In the genomic region with DNA sequence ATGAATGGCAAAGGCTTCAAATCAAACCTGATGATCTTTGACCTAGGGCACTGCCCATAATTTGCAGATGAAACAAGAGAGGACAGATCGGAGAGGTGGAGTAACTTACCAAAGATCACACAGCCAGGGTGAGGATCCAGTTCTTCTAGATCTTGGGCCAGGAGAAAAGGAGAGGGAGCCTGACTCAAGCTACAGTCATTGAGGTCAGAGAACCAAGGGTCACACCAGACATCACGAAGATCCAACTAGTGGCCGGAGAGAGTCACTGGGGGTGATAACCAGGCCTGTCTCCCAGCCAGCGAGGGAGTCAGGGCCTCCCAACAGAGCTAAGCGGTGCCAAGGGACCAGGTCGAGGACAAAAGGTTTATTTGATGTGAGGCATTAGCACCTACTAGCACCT, we compare ENCODE assay signal across 20 cellular contexts.
A peak's percentile ranks its signal among the peaks of the same experiment; 100 is the strongest.
DNase-seq lines count a peak whose midpoint lies in the region; ATAC-seq and TF ChIP-seq lines count a peak whose summit lies in the region.
"Had no signal": no experiment of that assay in that cellular context is flagged by ENCODE, and none has a peak within 500 bp of the region (broad histone marks: within the 10 kb centered on the region; RNA-seq: fewer than 3 reads in every experiment).

No MANE protein-coding gene starts in this region.

- no peak overlapping the region for H3K4me2 ChIP-seq in GM23338

- H3K4me3 Mint-ChIP-seq in GM23338: no peak overlapping the region
- H3K4me3 Mint-ChIP-seq: activated T-cell treated with anti-CD3 and anti-CD28 coated beads, Interleukin-2, amount 50 U/mL, for 4 hours; CD8-positive, alpha-beta memory T cell; stimulated activated naive CD8-positive, alpha-beta T cell treated with anti-CD3 and anti-CD28 coated beads, Interleukin-15, amount 100 ng/mL, for 72 hours; T-cell had no signal

- H4K20me1 ChIP-seq in GM23338 (replicated peaks; ENCODE audit: insufficient read depth): no peaks in the 10 kb centered on the region

- no peak overlapping the region for H3K27ac ChIP-seq in GM23338 (ENCODE audit: low read depth)
- peak overlapping the region; percentile 36 for H3K27ac ChIP-seq in VCaP
- H3K27ac ChIP-seq: esophagus muscularis mucosa had no signal

- H3K9me2 ChIP-seq in GM23338 (ENCODE audit: insufficient read depth): no peaks in the 10 kb centered on the region; the same call in 1 of the 2 replicates

- H3K36me3 ChIP-seq in GM23338 (ENCODE audit: insufficient read depth): no peaks in the 10 kb centered on the region
- H3K36me3 ChIP-seq: breast epithelium, esophagus muscularis mucosa had no signal

- 0 out of 2 replicates have a peak overlapping the region, but pooled peaks have one; percentile 38 for H2AFZ ChIP-seq in GM23338

- ATAC-seq in GM23338 (peak; percentile 52; the same call in 2 of the 3 replicates), HG02588 (IDR thresholded peaks at IDR 0.05; ENCODE audit: unreplicated experiment) (no peak), GM21786 (IDR thresholded peaks at IDR 0.05; ENCODE audit: unreplicated experiment) (no peak)
- ATAC-seq: activated T-cell treated with anti-CD3 and anti-CD28 coated beads, Interleukin-2, amount 50 U/mL, for 4 hours; right cardiac atrium; stimulated activated naive CD8-positive, alpha-beta T cell treated with anti-CD3 and anti-CD28 coated beads, Interleukin-15, amount 100 ng/mL, for 72 hours; T-cell had no signal

- H3K4me3 ChIP-seq in GM23338: no peak overlapping the region
- H3K4me3 ChIP-seq in foreskin fibroblast (ENCODE audit: low read depth in 1 of 2, low read length in 2 of 2): no peak overlapping the region
- H3K4me3 ChIP-seq: breast epithelium, esophagus muscularis mucosa had no signal

- no peaks in the 10 kb centered on the region for H3K79me2 ChIP-seq in GM23338 (replicated peaks; ENCODE audit: insufficient read depth)

- DNase-seq in AG20443 (ENCODE audit: low spot score) (peak; percentile 34), GM23338 (ENCODE audit: low spot score) (no peak), foreskin fibroblast (peak; percentile 48 to 56), NCI-H524 treated with DMSO at 0.1 percent for 48 hours (lab: John Stamatoyannopoulos, UW) (no peak)
- no peak for DNase-seq in stimulated activated CD4-positive, alpha-beta T cell treated with anti-CD3 and anti-CD28 coated beads, Interleukin-4, amount 100 ng/mL, for 24 hours
- DNase-seq: activated T-cell treated with anti-CD3 and anti-CD28 coated beads, Interleukin-2, amount 50 U/mL, for 4 hours; CD8-positive, alpha-beta memory T cell; DMS79 treated with DMSO at 0.1 percent for 48 hours; glutamatergic neuron; Karpas-422; NCI-H1105 treated with DMSO at 0.1 percent for 48 hours; NCI-H2171; right cardiac atrium; stimulated activated naive CD8-positive, alpha-beta T cell treated with anti-CD3 and anti-CD28 coated beads, Interleukin-15, amount 100 ng/mL, for 72 hours; T-cell had no signal

- peaks cover 1% of the 10 kb centered on the region for H3K4me1 ChIP-seq in GM23338 (ENCODE audit: insufficient read depth)
- H3K4me1 ChIP-seq: breast epithelium had no signal

- H3K9me3 Mint-ChIP-seq in GM23338: peaks cover 6% of the 10 kb centered on the region; the same call in 2 of the 3 replicates
- H3K9me3 Mint-ChIP-seq: activated T-cell treated with anti-CD3 and anti-CD28 coated beads, Interleukin-2, amount 50 U/mL, for 4 hours; stimulated activated naive CD8-positive, alpha-beta T cell treated with anti-CD3 and anti-CD28 coated beads, Interleukin-15, amount 100 ng/mL, for 72 hours; T-cell had no signal

- no peak overlapping the region for H3K27ac Mint-ChIP-seq in GM23338
- H3K27ac Mint-ChIP-seq: T-cell had no signal

- no peaks in the 10 kb centered on the region for H3F3A ChIP-seq in GM23338 (replicated peaks; ENCODE audit: low read depth)

- peaks cover 4% of the 10 kb centered on the region for H3K27me3 Mint-ChIP-seq in GM23338 (ENCODE audit: insufficient read depth, low read depth, poor library complexity)

- no peaks in the 10 kb centered on the region for H3K27me3 ChIP-seq in GM23338 (ENCODE audit: insufficient read depth)
- H3K27me3 ChIP-seq: breast epithelium had no signal

- 0 out of 4 replicates have a peak, but pooled peaks of 1 of the 2 experiments have one; percentile 7 for TF ChIP-seq CTCF in GM23338 (conservative IDR thresholded peaks at IDR 0.05; ENCODE audit: low read depth in 2 of 2)
- TF ChIP-seq CTCF in VCaP (conservative IDR thresholded peaks at IDR 0.05): no peak; the same call in 1 of the 2 replicates
- TF ChIP-seq CTCF in foreskin fibroblast (IDR thresholded peaks at IDR 0.05; ENCODE audit: low read depth, low read length): no peak

- H3K4me1 Mint-ChIP-seq in GM23338: peaks cover 5% of the 10 kb centered on the region
- H3K4me1 Mint-ChIP-seq: CD8-positive, alpha-beta memory T cell; stimulated activated naive CD8-positive, alpha-beta T cell treated with anti-CD3 and anti-CD28 coated beads, Interleukin-15, amount 100 ng/mL, for 72 hours; T-cell had no signal

- no peaks in the 10 kb centered on the region for H3K36me3 Mint-ChIP-seq in GM23338 (ENCODE audit: low read depth)
- H3K36me3 Mint-ChIP-seq: CD8-positive, alpha-beta memory T cell; T-cell had no signal

TF ChIP-seq in GM23338, 12 proteins besides CTCF, POLR2A, EP300 and RAD21 (continues in another document):
- TF ChIP-seq POLR2AphosphoS5 (IDR thresholded peaks at IDR 0.05; ENCODE audit: low read depth): no peak
- TF ChIP-seq EZH2phosphoT487 (IDR thresholded peaks at IDR 0.05; ENCODE audit: unreplicated experiment): no peak
- TF ChIP-seq STAT1 (IDR thresholded peaks at IDR 0.05; ENCODE audit: unreplicated experiment): no peak
- no peak for TF ChIP-seq JUNB (IDR thresholded peaks at IDR 0.05; ENCODE audit: unreplicated experiment)
- TF ChIP-seq NANOG (IDR thresholded peaks at IDR 0.05; ENCODE audit: borderline replicate concordance): no peak
- TF ChIP-seq, protein P1, sequence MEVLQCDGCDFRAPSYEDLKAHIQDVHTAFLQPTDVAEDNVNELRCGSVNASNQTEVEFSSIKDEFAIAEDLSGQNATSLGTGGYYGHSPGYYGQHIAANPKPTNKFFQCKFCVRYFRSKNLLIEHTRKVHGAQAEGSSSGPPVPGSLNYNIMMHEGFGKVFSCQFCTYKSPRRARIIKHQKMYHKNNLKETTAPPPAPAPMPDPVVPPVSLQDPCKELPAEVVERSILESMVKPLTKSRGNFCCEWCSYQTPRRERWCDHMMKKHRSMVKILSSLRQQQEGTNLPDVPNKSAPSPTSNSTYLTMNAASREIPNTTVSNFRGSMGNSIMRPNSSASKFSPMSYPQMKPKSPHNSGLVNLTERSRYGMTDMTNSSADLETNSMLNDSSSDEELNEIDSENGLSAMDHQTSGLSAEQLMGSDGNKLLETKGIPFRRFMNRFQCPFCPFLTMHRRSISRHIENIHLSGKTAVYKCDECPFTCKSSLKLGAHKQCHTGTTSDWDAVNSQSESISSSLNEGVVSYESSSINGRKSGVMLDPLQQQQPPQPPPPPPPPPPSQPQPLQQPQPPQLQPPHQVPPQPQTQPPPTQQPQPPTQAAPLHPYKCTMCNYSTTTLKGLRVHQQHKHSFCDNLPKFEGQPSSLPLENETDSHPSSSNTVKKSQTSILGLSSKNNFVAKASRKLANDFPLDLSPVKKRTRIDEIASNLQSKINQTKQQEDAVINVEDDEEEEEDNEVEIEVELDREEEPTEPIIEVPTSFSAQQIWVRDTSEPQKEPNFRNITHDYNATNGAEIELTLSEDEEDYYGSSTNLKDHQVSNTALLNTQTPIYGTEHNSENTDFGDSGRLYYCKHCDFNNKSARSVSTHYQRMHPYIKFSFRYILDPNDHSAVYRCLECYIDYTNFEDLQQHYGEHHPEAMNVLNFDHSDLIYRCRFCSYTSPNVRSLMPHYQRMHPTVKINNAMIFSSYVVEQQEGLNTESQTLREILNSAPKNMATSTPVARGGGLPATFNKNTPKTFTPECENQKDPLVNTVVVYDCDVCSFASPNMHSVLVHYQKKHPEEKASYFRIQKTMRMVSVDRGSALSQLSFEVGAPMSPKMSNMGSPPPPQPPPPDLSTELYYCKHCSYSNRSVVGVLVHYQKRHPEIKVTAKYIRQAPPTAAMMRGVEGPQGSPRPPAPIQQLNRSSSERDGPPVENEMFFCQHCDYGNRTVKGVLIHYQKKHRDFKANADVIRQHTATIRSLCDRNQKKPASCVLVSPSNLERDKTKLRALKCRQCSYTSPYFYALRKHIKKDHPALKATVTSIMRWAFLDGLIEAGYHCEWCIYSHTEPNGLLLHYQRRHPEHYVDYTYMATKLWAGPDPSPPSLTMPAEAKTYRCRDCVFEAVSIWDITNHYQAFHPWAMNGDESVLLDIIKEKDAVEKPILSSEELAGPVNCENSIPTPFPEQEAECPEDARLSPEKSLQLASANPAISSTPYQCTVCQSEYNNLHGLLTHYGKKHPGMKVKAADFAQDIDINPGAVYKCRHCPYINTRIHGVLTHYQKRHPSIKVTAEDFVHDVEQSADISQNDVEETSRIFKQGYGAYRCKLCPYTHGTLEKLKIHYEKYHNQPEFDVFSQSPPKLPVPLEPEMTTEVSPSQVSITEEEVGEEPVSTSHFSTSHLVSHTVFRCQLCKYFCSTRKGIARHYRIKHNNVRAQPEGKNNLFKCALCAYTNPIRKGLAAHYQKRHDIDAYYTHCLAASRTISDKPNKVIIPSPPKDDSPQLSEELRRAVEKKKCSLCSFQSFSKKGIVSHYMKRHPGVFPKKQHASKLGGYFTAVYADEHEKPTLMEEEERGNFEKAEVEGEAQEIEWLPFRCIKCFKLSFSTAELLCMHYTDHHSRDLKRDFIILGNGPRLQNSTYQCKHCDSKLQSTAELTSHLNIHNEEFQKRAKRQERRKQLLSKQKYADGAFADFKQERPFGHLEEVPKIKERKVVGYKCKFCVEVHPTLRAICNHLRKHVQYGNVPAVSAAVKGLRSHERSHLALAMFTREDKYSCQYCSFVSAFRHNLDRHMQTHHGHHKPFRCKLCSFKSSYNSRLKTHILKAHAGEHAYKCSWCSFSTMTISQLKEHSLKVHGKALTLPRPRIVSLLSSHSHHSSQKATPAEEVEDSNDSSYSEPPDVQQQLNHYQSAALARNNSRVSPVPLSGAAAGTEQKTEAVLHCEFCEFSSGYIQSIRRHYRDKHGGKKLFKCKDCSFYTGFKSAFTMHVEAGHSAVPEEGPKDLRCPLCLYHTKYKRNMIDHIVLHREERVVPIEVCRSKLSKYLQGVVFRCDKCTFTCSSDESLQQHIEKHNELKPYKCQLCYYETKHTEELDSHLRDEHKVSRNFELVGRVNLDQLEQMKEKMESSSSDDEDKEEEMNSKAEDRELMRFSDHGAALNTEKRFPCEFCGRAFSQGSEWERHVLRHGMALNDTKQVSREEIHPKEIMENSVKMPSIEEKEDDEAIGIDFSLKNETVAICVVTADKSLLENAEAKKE (CRISPR knock-in tag; IDR thresholded peaks at IDR 0.05): no peak
- TF ChIP-seq ZNF331 (CRISPR knock-in tag; IDR thresholded peaks at IDR 0.05; ENCODE audit: low read depth): no peak
- TF ChIP-seq CREB1 (CRISPR knock-in tag; IDR thresholded peaks at IDR 0.05; ENCODE audit: low read depth): no peak
- no peak for TF ChIP-seq EZH2 (IDR thresholded peaks at IDR 0.05; ENCODE audit: low read depth, unreplicated experiment)

Comparison
In these comparisons a context has a peak if more than half of its experiments do, and no peak if none do; other contexts are left out.
1. DNase-seq: peak in AG20443 (single experiment) and foreskin fibroblast (2 of 2); none in GM23338 (single experiment), stimulated activated CD4-positive, alpha-beta T cell treated with anti-CD3 and anti-CD28 coated beads, Interleukin-4, amount 100 ng/mL, for 24 hours (single experiment) and NCI-H524 treated with DMSO at 0.1 percent for 48 hours (single experiment).